ENCODE assay signal across 15 cellular contexts in the genomic region with DNA sequence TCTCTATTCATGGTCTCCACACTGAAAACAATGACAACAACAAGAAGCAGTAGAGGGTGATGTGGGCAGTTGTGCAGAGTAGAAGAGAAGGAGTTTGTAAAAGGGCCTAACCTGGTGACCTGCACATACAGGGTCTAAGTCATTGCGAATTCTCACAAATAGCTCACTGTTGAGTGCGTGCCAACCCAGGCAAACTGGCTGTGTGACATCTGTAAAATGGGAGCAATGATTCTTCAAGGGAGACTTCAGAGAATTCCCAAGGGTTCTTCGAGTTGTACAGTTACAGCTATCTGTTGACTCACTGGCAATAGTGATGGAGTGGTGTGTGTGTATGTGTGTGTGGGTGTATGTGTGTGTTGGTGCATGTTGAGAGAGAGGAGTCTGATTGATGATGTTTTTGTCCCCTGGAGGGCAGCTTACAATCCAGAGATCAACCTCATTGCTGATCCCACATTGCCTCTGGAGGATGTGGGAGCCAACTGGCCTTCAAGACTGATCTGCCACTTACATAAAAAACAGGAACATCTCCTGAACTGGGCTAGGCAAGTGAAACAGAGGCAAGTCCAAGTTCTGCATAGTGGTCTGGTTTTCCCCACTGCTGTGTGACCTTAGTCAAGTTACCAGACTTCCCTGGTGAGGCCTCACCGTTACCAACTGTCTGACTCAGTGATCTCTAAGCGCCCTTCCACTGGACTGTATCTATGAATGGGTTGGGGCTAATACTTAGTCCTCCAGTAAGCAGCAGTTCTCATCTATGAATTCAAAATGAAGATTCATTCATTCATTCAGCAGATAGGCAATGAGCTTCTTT. TPM values are rescaled to one million over a fixed set of nuclear protein-coding genes. Genes with fewer than 3 reads are reported as not detected.
"Had no signal": no experiment of that assay in that cellular context is flagged by ENCODE, and none has a peak within 500 bp of the region (broad histone marks: within the 10 kb centered on the region; RNA-seq: fewer than 3 reads in every experiment).

No MANE protein-coding gene starts in this region.

- H3K4me1 Mint-ChIP-seq: activated CD4-positive, alpha-beta T cell treated with anti-CD3 and anti-CD28 coated beads, Interleukin-2, amount 10 ng/mL, durations not matched to agents 7 days and 5 days; activated naive CD4-positive, alpha-beta T cell treated with anti-CD3 and anti-CD28 coated beads, Interleukin-2, amount 10 ng/mL, durations not matched to agents 7 days and 5 days; immature natural killer cell; T-cell had no signal

- H3K36me3 ChIP-seq: upper lobe of right lung had no signal

- H3K4me3 Mint-ChIP-seq: activated CD4-positive, alpha-beta T cell treated with anti-CD3 and anti-CD28 coated beads, Interleukin-2, amount 10 ng/mL, durations not matched to agents 7 days and 5 days; activated naive CD4-positive, alpha-beta T cell treated with anti-CD3 and anti-CD28 coated beads, Interleukin-2, amount 10 ng/mL, durations not matched to agents 7 days and 5 days; immature natural killer cell; nephron; stimulated activated naive CD8-positive, alpha-beta T cell treated with anti-CD3 and anti-CD28 coated beads, Interleukin-15, Interleukin-2, amounts not matched to agents 100 ng/mL and 50 ng/mL, for 24 hours; T-cell; WTC11 had no signal

- ATAC-seq: T-cell, upper lobe of right lung, WTC11 had no signal

- DNase-seq: activated CD4-positive, alpha-beta T cell treated with anti-CD3 and anti-CD28 coated beads, Interleukin-2, amount 10 ng/mL, durations not matched to agents 7 days and 5 days; activated CD8-positive, alpha-beta memory T cell treated with anti-CD3 and anti-CD28 coated beads for 24 hours; activated naive CD4-positive, alpha-beta T cell treated with anti-CD3 and anti-CD28 coated beads, Interleukin-2, amount 10 ng/mL, durations not matched to agents 7 days and 5 days; central memory CD4-positive, alpha-beta T cell; cortex of kidney; effector CD8-positive, alpha-beta T cell; glutamatergic neuron; immature natural killer cell; stimulated activated CD4-positive, alpha-beta T cell treated with anti-CD3 and anti-CD28 coated beads, Interleukin-2, amount 100 ng/mL, for 48 hours; T-cell; upper lobe of right lung had no signal

- H3K9me3 Mint-ChIP-seq: activated CD4-positive, alpha-beta T cell treated with anti-CD3 and anti-CD28 coated beads, Interleukin-2, amount 10 ng/mL, durations not matched to agents 7 days and 5 days; activated naive CD4-positive, alpha-beta T cell treated with anti-CD3 and anti-CD28 coated beads, Interleukin-2, amount 10 ng/mL, durations not matched to agents 7 days and 5 days; activated T-helper 2 cell treated with anti-CD3 and anti-CD28 coated beads, Interferon-gamma antibody, Interleukin-2, Interleukin-4, amounts not matched to agents 10 μg/mL and 5 μg/mL and 100 μg/mL, durations not matched to agents 14 hours and 24 hours and 36 hours; immature natural killer cell; nephron; stimulated activated naive CD8-positive, alpha-beta T cell treated with anti-CD3 and anti-CD28 coated beads, Interleukin-15, Interleukin-2, amounts not matched to agents 100 ng/mL and 50 ng/mL, for 24 hours; T-cell; WTC11 had no signal

- H3K36me3 Mint-ChIP-seq: activated naive CD4-positive, alpha-beta T cell treated with anti-CD3 and anti-CD28 coated beads, Interleukin-2, amount 10 ng/mL, durations not matched to agents 7 days and 5 days; immature natural killer cell; T-cell; WTC11 had no signal

- H3K4me1 ChIP-seq: upper lobe of right lung had no signal

- H3K27me3 ChIP-seq: upper lobe of right lung had no signal

- H3K27ac Mint-ChIP-seq: activated CD4-positive, alpha-beta T cell treated with anti-CD3 and anti-CD28 coated beads, Interleukin-2, amount 10 ng/mL, durations not matched to agents 7 days and 5 days; activated naive CD4-positive, alpha-beta T cell treated with anti-CD3 and anti-CD28 coated beads, Interleukin-2, amount 10 ng/mL, durations not matched to agents 7 days and 5 days; activated T-helper 2 cell treated with anti-CD3 and anti-CD28 coated beads, Interferon-gamma antibody, Interleukin-2, Interleukin-4, amounts not matched to agents 10 μg/mL and 5 μg/mL and 100 μg/mL, durations not matched to agents 14 hours and 24 hours and 36 hours; immature natural killer cell; nephron; stimulated activated naive CD8-positive, alpha-beta T cell treated with anti-CD3 and anti-CD28 coated beads, Interleukin-15, Interleukin-2, amounts not matched to agents 100 ng/mL and 50 ng/mL, for 24 hours; T-cell; WTC11 had no signal

- H3K9me3 ChIP-seq: upper lobe of right lung had no signal

- H3K27ac ChIP-seq: upper lobe of right lung had no signal

- H3K27me3 Mint-ChIP-seq: activated CD4-positive, alpha-beta T cell treated with anti-CD3 and anti-CD28 coated beads, Interleukin-2, amount 10 ng/mL, durations not matched to agents 7 days and 5 days; stimulated activated naive CD8-positive, alpha-beta T cell treated with anti-CD3 and anti-CD28 coated beads, Interleukin-15, Interleukin-2, amounts not matched to agents 100 ng/mL and 50 ng/mL, for 24 hours had no signal

- H3K4me3 ChIP-seq: upper lobe of right lung had no signal

RNA-seq across cellular contexts. Expression of a gene that starts 3.1 kb away (rescaled TPM):
- total RNA-seq: activated CD4-positive, alpha-beta T cell treated with anti-CD3 and anti-CD28 coated beads, Interleukin-2, amount 10 ng/mL, durations not matched to agents 7 days and 5 days; T-cell had no signal
- polyA plus RNA-seq: immature natural killer cell had no signal
